Comparison of ENCODE assay signal across 8 cellular contexts in the genomic region with DNA sequence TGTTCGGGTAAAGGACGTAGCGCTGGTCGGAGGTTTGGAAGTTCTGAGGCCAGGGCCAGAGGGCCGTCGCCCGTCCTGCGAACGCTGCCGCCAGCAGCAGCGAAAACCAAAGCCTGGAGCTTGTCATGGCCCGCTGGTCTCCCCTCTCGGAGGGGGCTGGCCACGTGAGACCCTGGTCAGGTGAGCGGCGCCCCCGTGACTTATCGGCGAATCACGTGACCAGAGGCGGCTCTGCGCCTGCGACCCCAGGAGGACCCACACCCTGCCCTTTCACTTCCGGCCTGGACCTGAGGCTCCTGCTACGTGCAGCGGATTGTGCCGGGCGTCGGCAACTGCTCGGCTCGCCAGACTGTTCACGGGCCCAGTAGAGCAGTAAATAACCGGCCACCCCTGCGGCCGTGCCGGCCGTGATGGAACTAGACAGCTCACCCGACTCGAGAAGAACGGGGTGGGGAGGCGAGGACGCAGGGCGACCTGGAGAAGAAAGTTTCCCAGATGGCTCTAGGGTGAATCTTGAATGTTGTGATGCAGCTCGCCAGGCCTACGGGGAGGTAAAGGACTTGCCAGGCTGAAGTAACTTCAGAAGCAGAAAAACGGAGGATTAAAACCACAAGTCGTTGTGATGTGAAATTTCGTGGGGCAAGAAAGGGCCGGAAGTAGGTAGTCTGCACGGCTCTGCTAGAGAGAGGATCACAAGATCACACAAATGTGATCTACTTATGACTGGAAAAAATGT. TPM values are rescaled to one million over a fixed set of nuclear protein-coding genes. Genes with fewer than 3 reads are reported as not detected.
DNase-seq lines count a peak whose midpoint lies in the region; ATAC-seq lines count a peak whose summit lies in the region.

Gene HEXA (minus strand): TSS at position 169 of the 736 bp plus-strand sequence. CDS start 42 bp downstream, at position 127.

- peaks cover 3% of the 10 kb centered on the region for H3K36me3 Mint-ChIP-seq in activated CD8-positive, alpha-beta memory T cell treated with anti-CD3 and anti-CD28 coated beads, Interleukin-2, amount 10 ng/mL, durations not matched to agents 7 days and 5 days

- H3K23ac ChIP-seq in mesendoderm (ENCODE audit: low read length): no peak within 1 kb of the TSS

- H3K9me3 ChIP-seq in endocrine pancreas (ENCODE audit: control insufficient read depth, low read length): no peaks in the 10 kb centered on the region

- no peak within 1 kb of the TSS for H2BK120ac ChIP-seq in mesendoderm (ENCODE audit: low read depth, low read length)

- H2AK5ac ChIP-seq in mesendoderm (ENCODE audit: low read length): no peak within 1 kb of the TSS

- no peak within 1 kb of the TSS for H2BK5ac ChIP-seq in mesendoderm (ENCODE audit: low read length)

- H3K27me3 ChIP-seq in endocrine pancreas (ENCODE audit: control insufficient read depth, insufficient read depth, low read length): no peaks in the 10 kb centered on the region
- H3K27me3 ChIP-seq in mesendoderm (ENCODE audit: insufficient read depth, low read length, poor library complexity): no peaks in the 10 kb centered on the region

- H3K4ac ChIP-seq in mesendoderm (ENCODE audit: low read depth, low read length): peak within 1 kb of the TSS; percentile 90

- H3K4me2 ChIP-seq in mesendoderm (ENCODE audit: low read length): peak within 1 kb of the TSS; percentile 76

- H3K56ac ChIP-seq in mesendoderm (ENCODE audit: low read length): peak within 1 kb of the TSS; percentile 93

- no peaks in the 10 kb centered on the region for H3K9me3 Mint-ChIP-seq in activated CD8-positive, alpha-beta memory T cell treated with anti-CD3 and anti-CD28 coated beads, Interleukin-2, amount 10 ng/mL, durations not matched to agents 7 days and 5 days (ENCODE audit: low read depth)

- H3K79me2 ChIP-seq in mesendoderm (ENCODE audit: control insufficient read depth, insufficient read depth, low read length): peaks cover 5% of the 10 kb centered on the region

- peak within 1 kb of the TSS; percentile 78 for H4K8ac ChIP-seq in mesendoderm (ENCODE audit: low read depth, low read length)

- H2BK15ac ChIP-seq in mesendoderm (replicated peaks; ENCODE audit: low read depth): no peak within 1 kb of the TSS

- H3K36me3 ChIP-seq in endocrine pancreas (ENCODE audit: control insufficient read depth, insufficient read depth, low read length) (no peaks in the 10 kb centered on the region), mesendoderm (ENCODE audit: control insufficient read depth, insufficient read depth, low read length) (peaks cover under 1% of the 10 kb centered on the region)

- H3K9ac ChIP-seq in endocrine pancreas (ENCODE audit: control insufficient read depth, insufficient read depth, low read length) (peak within 1 kb of the TSS; percentile 99), mesendoderm (ENCODE audit: low read length) (peak within 1 kb of the TSS; percentile 88)

- peak within 1 kb of the TSS; percentile 53 for H3K18ac ChIP-seq in mesendoderm (ENCODE audit: low read length)

- H3K4me1 ChIP-seq in endocrine pancreas (ENCODE audit: control insufficient read depth, insufficient read depth, low read length) (peaks cover 10% of the 10 kb centered on the region), mesendoderm (ENCODE audit: control insufficient read depth, low read depth, low read length) (peaks cover 5% of the 10 kb centered on the region)

- no peak within 1 kb of the TSS for H3K27ac ChIP-seq in mesendoderm (ENCODE audit: low read depth, low read length)

- CTCF ChIA-PET in activated CD8-positive, alpha-beta memory T cell treated with anti-CD3 and anti-CD28 coated beads, Interleukin-2, amount 10 ng/mL, durations not matched to agents 7 days and 5 days (lab: Charles Lee): interaction anchor here (0.7 to 2.2 kb wide), 5 partner anchors 9 to 149 kb away, joined by 3 to 11 read pairs (median 5); no protein-coding TSS in a partner anchor

- peaks cover 45% of the 10 kb centered on the region for H3K4me1 Mint-ChIP-seq in activated CD8-positive, alpha-beta memory T cell treated with anti-CD3 and anti-CD28 coated beads, Interleukin-2, amount 10 ng/mL, durations not matched to agents 7 days and 5 days

- H3K27me3 Mint-ChIP-seq in activated CD8-positive, alpha-beta memory T cell treated with anti-CD3 and anti-CD28 coated beads, Interleukin-2, amount 10 ng/mL, durations not matched to agents 7 days and 5 days: no peaks in the 10 kb centered on the region

- peaks cover 5% of the 10 kb centered on the region for H3K79me1 ChIP-seq in mesendoderm (ENCODE audit: low read length)

- H3K27ac Mint-ChIP-seq in activated CD8-positive, alpha-beta memory T cell treated with anti-CD3 and anti-CD28 coated beads, Interleukin-2, amount 10 ng/mL, durations not matched to agents 7 days and 5 days: peak within 1 kb of the TSS; percentile 96

- peak within 1 kb of the TSS; percentile 91 for H3K4me3 ChIP-seq in endocrine pancreas (ENCODE audit: control insufficient read depth, insufficient read depth, low read length)
- H3K4me3 ChIP-seq in mesendoderm (ENCODE audit: low read length): peak within 1 kb of the TSS; percentile 81

- peak; percentile 96 for DNase-seq in COR-L47 (lab: John Stamatoyannopoulos, UW)
- peak in 75 of 76 experiments; percentile 33 to 94 (median 87) for DNase-seq in HUDEP-2 (lab: John Stamatoyannopoulos, UW; ENCODE audit: unreplicated experiment in 76 of 76)
- peak; percentile 76 for DNase-seq in NOMO-1 treated with dmso at 0.1 percent for 144 hours (lab: John Stamatoyannopoulos, UW; ENCODE audit: unreplicated experiment)
- peak; percentile 99 for DNase-seq in activated CD8-positive, alpha-beta memory T cell treated with anti-CD3 and anti-CD28 coated beads, Interleukin-2, amount 10 ng/mL, durations not matched to agents 7 days and 5 days
- DNase-seq in mesendoderm: peak; percentile 99
- peak; percentile 88 for DNase-seq in stimulated activated CD8-positive, alpha-beta memory T cell treated with anti-CD3 and anti-CD28 coated beads, Interleukin-12 subunit alpha, Interleukin-12 subunit beta, amount 100 ng/mL, for 4 hours (ENCODE audit: low read depth)

- WGBS in mesendoderm (ENCODE audit: extremely low coverage, insufficient coverage, low lambda C conversion rate): no CpG with 5 or more reads among the region's 50 CpGs

- ATAC-seq in GM21381 (IDR thresholded peaks at IDR 0.05; ENCODE audit: unreplicated experiment): peak; percentile 79
- ATAC-seq in activated CD8-positive, alpha-beta memory T cell treated with anti-CD3 and anti-CD28 coated beads, Interleukin-2, amount 10 ng/mL, durations not matched to agents 7 days and 5 days: peak; percentile 88

- peak within 1 kb of the TSS; percentile 64 for H4K5ac ChIP-seq in mesendoderm (ENCODE audit: low read length)

- peak within 1 kb of the TSS; percentile 92 for H3K4me3 Mint-ChIP-seq in activated CD8-positive, alpha-beta memory T cell treated with anti-CD3 and anti-CD28 coated beads, Interleukin-2, amount 10 ng/mL, durations not matched to agents 7 days and 5 days

RNA-seq across cellular contexts. Expression of gene HEXA, which starts in this region (rescaled TPM):
- 10 to 100 TPM; 92.1 to 95.5 TPM for total RNA-seq in activated CD8-positive, alpha-beta memory T cell treated with anti-CD3 and anti-CD28 coated beads, Interleukin-2, amount 10 ng/mL, durations not matched to agents 7 days and 5 days
- polyA plus RNA-seq in mesendoderm (2013, experiment 1 of 2): 33.3 TPM
- polyA plus RNA-seq in mesendoderm (2013, experiment 2 of 2): 32.7 TPM
